In the genomic region with DNA sequence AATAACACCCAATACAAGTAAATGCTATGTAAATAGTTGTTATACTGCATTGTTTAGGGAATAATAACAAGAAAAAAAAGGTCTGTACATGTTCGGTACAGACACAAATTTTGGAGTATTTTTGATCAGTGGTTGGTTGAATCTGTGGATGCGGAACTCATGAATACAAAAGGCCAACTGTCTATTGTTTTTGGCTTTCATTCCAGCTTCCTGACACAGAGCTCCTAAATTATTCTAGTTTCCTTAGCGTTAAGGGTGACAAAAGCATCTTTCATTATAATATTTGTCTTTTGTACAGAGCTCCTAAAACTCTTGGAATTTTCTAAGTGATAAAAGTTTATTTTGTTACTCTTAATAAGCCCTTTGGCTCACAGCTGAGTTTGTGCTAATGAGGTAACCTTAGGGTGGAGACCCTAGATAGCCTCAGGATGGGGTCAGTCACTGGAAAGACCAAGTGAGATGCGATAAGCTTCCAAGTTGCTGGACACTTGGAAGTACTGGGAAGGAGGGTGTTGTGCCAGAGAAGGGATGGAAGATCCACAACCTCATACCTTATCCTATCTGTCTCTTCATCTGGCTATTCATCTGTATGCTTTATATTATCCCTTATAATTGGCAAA, we compare ENCODE assay signal across 25 cellular contexts.
"Had no signal": no experiment of that assay in that cellular context is flagged by ENCODE, and none has a peak within 500 bp of the region (broad histone marks: within the 10 kb centered on the region; RNA-seq: fewer than 3 reads in every experiment).

No MANE protein-coding gene starts in this region.

- H3K36me3 Mint-ChIP-seq: activated CD4-positive, alpha-beta memory T cell treated with anti-CD3 and anti-CD28 coated beads for 36 hours; activated naive CD8-positive, alpha-beta T cell treated with anti-CD3 and anti-CD28 coated beads, Interleukin-2, amount 10 ng/mL, durations not matched to agents 7 days and 5 days had no signal

- H3K36me3 ChIP-seq: gastrocnemius medialis, neutrophil, ovary, tibial artery had no signal

- ATAC-seq: esophagus mucosa, gastrocnemius medialis, left colon, psoas muscle, T-helper 17 cell had no signal

- H3K4me1 Mint-ChIP-seq: activated naive CD8-positive, alpha-beta T cell treated with anti-CD3 and anti-CD28 coated beads, Interleukin-2, amount 10 ng/mL, durations not matched to agents 7 days and 5 days; nephron; T-helper 17 cell had no signal

- H3K4me3 Mint-ChIP-seq: activated CD4-positive, alpha-beta memory T cell treated with anti-CD3 and anti-CD28 coated beads for 36 hours; activated naive CD4-positive, alpha-beta T cell treated with anti-CD3 and anti-CD28 coated beads for 36 hours; activated naive CD8-positive, alpha-beta T cell treated with anti-CD3 and anti-CD28 coated beads, Interleukin-2, amount 10 ng/mL, durations not matched to agents 7 days and 5 days; dendritic cell treated with granulocyte-macrophage colony-stimulating factor and Interleukin-4, amounts not matched to agents 40 ng/mL and 50 ng/mL, for 4 days; nephron; T-helper 17 cell had no signal

- DNase-seq: activated CD4-positive, alpha-beta memory T cell treated with anti-CD3 and anti-CD28 coated beads for 36 hours; activated CD4-positive, alpha-beta T cell treated with anti-CD3 and anti-CD28 coated beads for 48 hours; activated CD4-positive, CD25-positive, alpha-beta regulatory T cell; activated effector memory CD4-positive, alpha-beta T cell treated with Interleukin-2 at 50 U/mL for 16 hours; activated naive CD4-positive, alpha-beta T cell treated with anti-CD3 and anti-CD28 coated beads for 36 hours; activated naive CD8-positive, alpha-beta T cell treated with anti-CD3 and anti-CD28 coated beads, Interleukin-2, amount 10 ng/mL, durations not matched to agents 7 days and 5 days; activated T-cell treated with anti-CD3 and anti-CD28 coated beads, Interleukin-2, amount 50 U/mL, for 48 hours; amniotic stem cell; effector memory CD4-positive, alpha-beta T cell; gastrocnemius medialis; islet precursor cell; left colon; mammary epithelial cell; ovary; psoas muscle; stimulated activated CD4-positive, alpha-beta T cell treated with anti-CD3 and anti-CD28 coated beads, Interleukin-4, amount 100 ng/mL, for 1 hour; stimulated activated naive CD4-positive, alpha-beta T cell treated with Interleukin-2 at 50 U/mL for 16 hours; SW 1271; T-helper 17 cell; tibial artery had no signal

- H3K9me3 Mint-ChIP-seq: activated naive CD8-positive, alpha-beta T cell treated with anti-CD3 and anti-CD28 coated beads, Interleukin-2, amount 10 ng/mL, durations not matched to agents 7 days and 5 days had no signal

- H3K27ac ChIP-seq: gastrocnemius medialis, neutrophil, ovary, psoas muscle, SK-N-MC, tibial artery had no signal

- H3K4me3 ChIP-seq: gastrocnemius medialis, ovary, psoas muscle, SK-N-MC, tibial artery had no signal

- H3K27me3 ChIP-seq: gastrocnemius medialis, neutrophil, ovary, tibial artery had no signal

- H3K9me3 ChIP-seq: gastrocnemius medialis, neutrophil, psoas muscle, tibial artery had no signal

- H3K27ac Mint-ChIP-seq: activated CD4-positive, alpha-beta memory T cell treated with anti-CD3 and anti-CD28 coated beads for 36 hours; activated naive CD4-positive, alpha-beta T cell treated with anti-CD3 and anti-CD28 coated beads for 36 hours; activated naive CD8-positive, alpha-beta T cell treated with anti-CD3 and anti-CD28 coated beads, Interleukin-2, amount 10 ng/mL, durations not matched to agents 7 days and 5 days; dendritic cell treated with granulocyte-macrophage colony-stimulating factor and Interleukin-4, amounts not matched to agents 40 ng/mL and 50 ng/mL, for 4 days; nephron; T-helper 17 cell had no signal

- H3K4me1 ChIP-seq: psoas muscle, tibial artery had no signal

- H3K27me3 Mint-ChIP-seq: activated CD4-positive, alpha-beta memory T cell treated with anti-CD3 and anti-CD28 coated beads for 36 hours; dendritic cell treated with granulocyte-macrophage colony-stimulating factor and Interleukin-4, amounts not matched to agents 40 ng/mL and 50 ng/mL, for 4 days; T-helper 17 cell had no signal
